Comparison of ENCODE assay signal across 8 cellular contexts in genomic region chr10:79246209-79246581, GRCh38.
DNase-seq lines count a peak whose midpoint lies in the region; ATAC-seq and TF ChIP-seq lines count a peak whose summit lies in the region.

No MANE protein-coding gene starts in this region.

- H3K4me1 Mint-ChIP-seq in activated B cell treated with CpG ODN at 0.5 μM for 24 hours: peaks cover 84% of the 10 kb centered on the region

- POLR2A ChIA-PET in activated B cell treated with CpG ODN at 0.5 μM for 24 hours (lab: Charles Lee): interaction anchor here (0.6 to 12.4 kb wide), 7 partner anchors 15 to 1034 kb away, joined by 3 to 350 read pairs (median 4); partner anchors contain the start of gene PPIF

- peak overlapping the region in 2 of 7 experiments; percentile 2 to 9 for H3K4me3 ChIP-seq in skin epidermis

- H3K36me3 Mint-ChIP-seq in activated B cell treated with CpG ODN at 0.5 μM for 24 hours (ENCODE audit: low read depth): peaks cover 5% of the 10 kb centered on the region

- no peak for ATAC-seq in activated B cell treated with CpG ODN at 0.5 μM for 24 hours (ENCODE audit: low read depth)
- no peak for ATAC-seq in GM19463 (IDR thresholded peaks at IDR 0.05; ENCODE audit: unreplicated experiment)
- no peak for ATAC-seq in GM19351 (IDR thresholded peaks at IDR 0.05; ENCODE audit: unreplicated experiment)

- no peak for DNase-seq in GM10266 (ENCODE audit: extremely low spot score)
- DNase-seq in activated B cell treated with CpG ODN at 0.5 μM for 24 hours: no peak
- peak; percentile 60 for DNase-seq in inferior parietal cortex (ENCODE audit: extremely low spot score)
- DNase-seq in ecto neural progenitor cell (ENCODE audit: low spot score): no peak
- DNase-seq in NCI-H1092 treated with DMSO at 0.1 percent for 48 hours (lab: John Stamatoyannopoulos, UW): no peak

- CTCF ChIA-PET in activated B cell treated with CpG ODN at 0.5 μM for 24 hours (lab: Charles Lee): interaction anchor here (0.5 to 1.2 kb wide), 3 partner anchors 8 to 82 kb away, joined by 3 read pairs; no protein-coding TSS in a partner anchor

- peak overlapping the region; percentile 87 for H3K4me3 Mint-ChIP-seq in activated B cell treated with CpG ODN at 0.5 μM for 24 hours

- H3K9me3 Mint-ChIP-seq in activated B cell treated with CpG ODN at 0.5 μM for 24 hours: no peaks in the 10 kb centered on the region

- H3K27ac Mint-ChIP-seq in activated B cell treated with CpG ODN at 0.5 μM for 24 hours: peak overlapping the region; percentile 98

- intact Hi-C loops in activated B cell treated with CpG ODN at 0.5 μM for 24 hours (cut with micrococcal nuclease): loop anchor here (5.0 to 10.0 kb wide), 4 partner anchors 691 to 1371 kb away; partner anchors contain the start of gene TSPAN14

- H3K27ac ChIP-seq in skin epidermis: peak overlapping the region in 20 of 21 experiments; percentile 61 to 95 (median 86)

- H3K27me3 Mint-ChIP-seq in activated B cell treated with CpG ODN at 0.5 μM for 24 hours: no peaks in the 10 kb centered on the region

- peak; percentile 9 for TF ChIP-seq CTCF in GM10266 (IDR thresholded peaks at IDR 0.05; ENCODE audit: control insufficient read depth, insufficient read depth, low read depth, missing control alignments)
- TF ChIP-seq CTCF in activated B cell treated with CpG ODN at 0.5 μM for 24 hours (IDR thresholded peaks at IDR 0.05): no peak
